Comparison of ENCODE assay signal across 20 cellular contexts in genomic region chr4:74618659-74619058, GRCh38.
DNase-seq lines count a peak whose midpoint lies in the region; ATAC-seq, FAIRE-seq and TF ChIP-seq lines count a peak whose summit lies in the region.
"Had no signal": no experiment of that assay in that cellular context is flagged by ENCODE, and none has a peak within 500 bp of the region (broad histone marks: within the 10 kb centered on the region; RNA-seq: fewer than 3 reads in every experiment).

No MANE protein-coding gene starts in this region.

- peak overlapping the region; percentile 90 for H3K27ac Mint-ChIP-seq in Calu3 (ENCODE audit: unreplicated experiment)
- no peak overlapping the region for H3K27ac Mint-ChIP-seq in activated T-helper 2 cell treated with anti-CD3 and anti-CD28 coated beads, Interferon-gamma antibody, Interleukin-2, Interleukin-4, amounts not matched to agents 10 μg/mL and 5 μg/mL and 100 μg/mL, durations not matched to agents 14 hours and 24 hours and 36 hours
- H3K27ac Mint-ChIP-seq: activated naive CD4-positive, alpha-beta T cell treated with anti-CD3 and anti-CD28 coated beads, Interleukin-2, amount 10 ng/mL, durations not matched to agents 7 days and 5 days; brain had no signal

- H3K27me3 ChIP-seq in MG63 (no peaks in the 10 kb centered on the region), endothelial cell of umbilical vein (ENCODE audit: control insufficient read depth in 2 of 2, insufficient read depth in 2 of 2, low read length in 2 of 2) (no peaks in the 10 kb centered on the region), lower lobe of right lung (ENCODE audit: low read depth) (no peaks in the 10 kb centered on the region), right atrium auricular region (no peaks in the 10 kb centered on the region)
- H3K27me3 ChIP-seq: uterus had no signal

- no peak for TF ChIP-seq POLR2A in endothelial cell of umbilical vein (IDR thresholded peaks at IDR 0.05; ENCODE audit: low read depth, low read length)

- no peak overlapping the region for H3K4me3 ChIP-seq in MG63
- H3K4me3 ChIP-seq in endothelial cell of umbilical vein (replicated peaks in 1 of 3; ENCODE audit: insufficient read depth in 1 of 3, low read depth in 1 of 3, low read length in 3 of 3): no peak overlapping the region
- H3K4me3 ChIP-seq in lower lobe of right lung: no peak overlapping the region
- no peak overlapping the region for H3K4me3 ChIP-seq in right atrium auricular region
- H3K4me3 ChIP-seq: GM12878, uterus had no signal

- no peaks in the 10 kb centered on the region for H3K9me1 ChIP-seq in endothelial cell of umbilical vein (replicated peaks; ENCODE audit: control insufficient read depth, extremely low read depth, insufficient read depth, low read length)

- BruUV-seq in Calu3 (replicated peaks; lab: Mats Ljungman, UMichigan): no TSS peak
- BruUV-seq in endothelial cell of umbilical vein (replicated peaks; lab: Mats Ljungman, UMichigan): no TSS peak

- no peak for FAIRE-seq in endothelial cell of umbilical vein (lab: Jason Lieb, UNC)
- FAIRE-seq: G401.6, GM12878 had no signal

- H3K9me3 ChIP-seq in MG63: peaks cover 4% of the 10 kb centered on the region; the same call in 1 of the 2 replicates
- no peaks in the 10 kb centered on the region for H3K9me3 ChIP-seq in endothelial cell of umbilical vein (replicated peaks; ENCODE audit: control insufficient read depth, insufficient read depth, low read length)
- H3K9me3 ChIP-seq in lower lobe of right lung: no peaks in the 10 kb centered on the region
- peaks cover 3 to 10% of the 10 kb centered on the region in 2 donors for H3K9me3 ChIP-seq in right atrium auricular region
- H3K9me3 ChIP-seq: uterus had no signal

- dilution Hi-C loops in endothelial cell of umbilical vein (cut with MboI; ENCODE audit: extremely low pct_ligation_motif_present, low sequenced_read_pairs): no loop called here

- H3K27ac ChIP-seq in endothelial cell of umbilical vein (ENCODE audit: insufficient read depth, low read depth, low read length) (peak overlapping the region; percentile 76), lower lobe of right lung (no peak overlapping the region), right atrium auricular region (no peak overlapping the region)
- H3K27ac ChIP-seq: uterus had no signal

- H3K36me3 ChIP-seq in MG63: no peaks in the 10 kb centered on the region
- no peaks in the 10 kb centered on the region for H3K36me3 ChIP-seq in endothelial cell of umbilical vein (ENCODE audit: control insufficient read depth in 2 of 2, extremely low read depth in 1 of 2, insufficient read depth in 2 of 2, low read length in 2 of 2)
- H3K36me3 ChIP-seq in lower lobe of right lung: no peaks in the 10 kb centered on the region
- no peaks in the 10 kb centered on the region for H3K36me3 ChIP-seq in right atrium auricular region
- H3K36me3 ChIP-seq: uterus had no signal

- peak overlapping the region; percentile 43 for H3K4me2 ChIP-seq in endothelial cell of umbilical vein (ENCODE audit: insufficient read depth, low read length)

- H3K4me3 Mint-ChIP-seq in Calu3 (ENCODE audit: low read depth, unreplicated experiment): no peak overlapping the region
- H3K4me3 Mint-ChIP-seq in activated T-helper 2 cell treated with anti-CD3 and anti-CD28 coated beads, Interferon-gamma antibody, Interleukin-2, Interleukin-4, amounts not matched to agents 10 μg/mL and 5 μg/mL and 100 μg/mL, durations not matched to agents 14 hours and 24 hours and 36 hours (ENCODE audit: low read depth): no peak overlapping the region
- H3K4me3 Mint-ChIP-seq: activated naive CD4-positive, alpha-beta T cell treated with anti-CD3 and anti-CD28 coated beads, Interleukin-2, amount 10 ng/mL, durations not matched to agents 7 days and 5 days; brain had no signal

- DNase-seq in Calu3: peak; percentile 33
- peak; percentile 1 for DNase-seq in MG63
- peak; percentile 80 for DNase-seq in endothelial cell of umbilical vein (ENCODE audit: low read depth, low spot score)
- no peak for DNase-seq in lower lobe of right lung
- DNase-seq in activated T-helper 2 cell treated with anti-CD3 and anti-CD28 coated beads, Interferon-gamma antibody, Interleukin-2, Interleukin-4, amounts not matched to agents 10 μg/mL and 5 μg/mL and 100 μg/mL, durations not matched to agents 14 hours and 24 hours and 36 hours (ENCODE audit: low spot score): no peak
- no peak for DNase-seq in right atrium auricular region (ENCODE audit: low spot score)
- DNase-seq: activated CD4-positive, alpha-beta T cell treated with anti-CD3 and anti-CD28 coated beads, Interleukin-2, amount 50 U/mL, for 4 hours; activated naive CD4-positive, alpha-beta T cell treated with anti-CD3 and anti-CD28 coated beads, Interleukin-2, amount 10 ng/mL, durations not matched to agents 7 days and 5 days; hippocampal formation; Kasumi-1; left colon; NCI-H1436 treated with DMSO at 0.1 percent for 48 hours; NCI-H446; stimulated activated CD4-positive, alpha-beta T cell treated with anti-CD3 and anti-CD28 coated beads, Interleukin-4, amount 100 ng/mL, for 1 hour; uterus had no signal

- H3K4me1 ChIP-seq in endothelial cell of umbilical vein (ENCODE audit: control insufficient read depth, extremely low read depth, insufficient read depth, low read length): peaks cover 66% of the 10 kb centered on the region
- peaks cover 22% of the 10 kb centered on the region for H3K4me1 ChIP-seq in lower lobe of right lung
- H3K4me1 ChIP-seq in right atrium auricular region: peaks cover 0 to 18% of the 10 kb centered on the region in 2 donors
- H3K4me1 ChIP-seq: uterus had no signal

- CTCF ChIA-PET in Calu3 (lab: Charles Lee) (interaction anchor here (0.9 to 1.3 kb wide), 3 partner anchors 35 to 84 kb away, joined by 3 to 5 read pairs (median 5); no protein-coding TSS in a partner anchor), endothelial cell of umbilical vein (lab: Charles Lee) (interaction anchor here (0.9 to 1.7 kb wide), 7 partner anchors 13 to 297 kb away, joined by 3 to 10 read pairs (median 3); no protein-coding TSS in a partner anchor)

- intact Hi-C loops in Calu3 (cut with micrococcal nuclease; ENCODE audit: unreplicated experiment): loop anchor here (1.0 kb wide), 1 partner anchor 72 kb away; no protein-coding TSS in a partner anchor
- intact Hi-C loops in endothelial cell of umbilical vein (cut with micrococcal nuclease): loop anchor here (2.0 to 5.0 kb wide), 2 partner anchors 72 to 876 kb away; partner anchors contain the start of gene CXCL8
- intact Hi-C loops in lower lobe of right lung (cut with DNase I): no loop called here
- intact Hi-C loops in activated T-helper 2 cell treated with anti-CD3 and anti-CD28 coated beads, Interferon-gamma antibody, Interleukin-2, Interleukin-4, amounts not matched to agents 10 μg/mL and 5 μg/mL and 100 μg/mL, durations not matched to agents 14 hours and 24 hours and 36 hours (cut with micrococcal nuclease): no loop called here

- peak overlapping the region; percentile 11 for H3K9ac ChIP-seq in endothelial cell of umbilical vein (replicated peaks; ENCODE audit: extremely low read depth, insufficient read depth, low read length)

- TF ChIP-seq CTCF in Calu3 (IDR thresholded peaks at IDR 0.05; ENCODE audit: unreplicated experiment): no peak
- TF ChIP-seq CTCF in endothelial cell of umbilical vein (IDR thresholded peaks at IDR 0.05; ENCODE audit: extremely low read depth in 1 of 2, insufficient read depth in 1 of 2, low read depth in 1 of 2, low read length in 2 of 2): no peak
- TF ChIP-seq CTCF in lower lobe of right lung (IDR thresholded peaks at IDR 0.05): no peak
- TF ChIP-seq CTCF in right atrium auricular region (IDR thresholded peaks at IDR 0.05): no peak

- H3K4me1 Mint-ChIP-seq in Calu3 (ENCODE audit: low read depth, unreplicated experiment): peaks cover 41% of the 10 kb centered on the region
- H3K4me1 Mint-ChIP-seq in activated T-helper 2 cell treated with anti-CD3 and anti-CD28 coated beads, Interferon-gamma antibody, Interleukin-2, Interleukin-4, amounts not matched to agents 10 μg/mL and 5 μg/mL and 100 μg/mL, durations not matched to agents 14 hours and 24 hours and 36 hours (ENCODE audit: low read depth): peaks cover 4% of the 10 kb centered on the region
- H3K4me1 Mint-ChIP-seq: activated naive CD4-positive, alpha-beta T cell treated with anti-CD3 and anti-CD28 coated beads, Interleukin-2, amount 10 ng/mL, durations not matched to agents 7 days and 5 days; brain had no signal

- POLR2A ChIA-PET in endothelial cell of umbilical vein (lab: Charles Lee): interaction anchor here (1.2 kb wide), 1 partner anchor 13 kb away, joined by 4 read pairs; no protein-coding TSS in a partner anchor

- no peaks in the 10 kb centered on the region for H3K79me2 ChIP-seq in endothelial cell of umbilical vein (ENCODE audit: control insufficient read depth, insufficient read depth, low read length)

- ATAC-seq in lower lobe of right lung: peak; percentile 30 to 38
- no peak for ATAC-seq in HG03139 (IDR thresholded peaks at IDR 0.05; ENCODE audit: unreplicated experiment)
- ATAC-seq in HG02938 (IDR thresholded peaks at IDR 0.05; ENCODE audit: unreplicated experiment): no peak
- ATAC-seq: GM12878, left colon had no signal

- H2AFZ ChIP-seq in endothelial cell of umbilical vein (ENCODE audit: low read depth, low read length): peak overlapping the region; percentile 62

- no peaks in the 10 kb centered on the region for H4K20me1 ChIP-seq in endothelial cell of umbilical vein (replicated peaks; ENCODE audit: control insufficient read depth, extremely low read depth, insufficient read depth, low read length)

- H3K9me3 Mint-ChIP-seq in Calu3 (ENCODE audit: low read depth, unreplicated experiment): peaks cover 3% of the 10 kb centered on the region
- H3K9me3 Mint-ChIP-seq in activated T-helper 2 cell treated with anti-CD3 and anti-CD28 coated beads, Interferon-gamma antibody, Interleukin-2, Interleukin-4, amounts not matched to agents 10 μg/mL and 5 μg/mL and 100 μg/mL, durations not matched to agents 14 hours and 24 hours and 36 hours: no peaks in the 10 kb centered on the region
- H3K9me3 Mint-ChIP-seq: activated naive CD4-positive, alpha-beta T cell treated with anti-CD3 and anti-CD28 coated beads, Interleukin-2, amount 10 ng/mL, durations not matched to agents 7 days and 5 days had no signal

- no peaks in the 10 kb centered on the region for H3K27me3 Mint-ChIP-seq in Calu3 (ENCODE audit: unreplicated experiment)
- H3K27me3 Mint-ChIP-seq in activated T-helper 2 cell treated with anti-CD3 and anti-CD28 coated beads, Interferon-gamma antibody, Interleukin-2, Interleukin-4, amounts not matched to agents 10 μg/mL and 5 μg/mL and 100 μg/mL, durations not matched to agents 14 hours and 24 hours and 36 hours (ENCODE audit: low read depth): peaks cover 2% of the 10 kb centered on the region
- H3K27me3 Mint-ChIP-seq: activated naive CD4-positive, alpha-beta T cell treated with anti-CD3 and anti-CD28 coated beads, Interleukin-2, amount 10 ng/mL, durations not matched to agents 7 days and 5 days had no signal

- H3K36me3 Mint-ChIP-seq in Calu3 (ENCODE audit: insufficient read depth, unreplicated experiment): peaks cover 23% of the 10 kb centered on the region
- no peaks in the 10 kb centered on the region for H3K36me3 Mint-ChIP-seq in activated T-helper 2 cell treated with anti-CD3 and anti-CD28 coated beads, Interferon-gamma antibody, Interleukin-2, Interleukin-4, amounts not matched to agents 10 μg/mL and 5 μg/mL and 100 μg/mL, durations not matched to agents 14 hours and 24 hours and 36 hours (ENCODE audit: low read depth)
- H3K36me3 Mint-ChIP-seq: activated naive CD4-positive, alpha-beta T cell treated with anti-CD3 and anti-CD28 coated beads, Interleukin-2, amount 10 ng/mL, durations not matched to agents 7 days and 5 days; brain had no signal

Comparison
In these comparisons a context has a peak if more than half of its experiments do, and no peak if none do; other contexts are left out.
1. DNase-seq: peak in Calu3 (single experiment), MG63 (single experiment) and endothelial cell of umbilical vein (single experiment); none in lower lobe of right lung (single experiment), activated T-helper 2 cell treated with anti-CD3 and anti-CD28 coated beads, Interferon-gamma antibody, Interleukin-2, Interleukin-4, amounts not matched to agents 10 μg/mL and 5 μg/mL and 100 μg/mL, durations not matched to agents 14 hours and 24 hours and 36 hours (single experiment) and right atrium auricular region (single experiment).
2. ATAC-seq: peak in lower lobe of right lung (2 of 2); none in HG03139 (single experiment) and HG02938 (single experiment).
3. intact Hi-C loops: an anchor here in Calu3 (1.0 kb wide) and endothelial cell of umbilical vein (2.0 to 5.0 kb wide); none called in lower lobe of right lung and activated T-helper 2 cell treated with anti-CD3 and anti-CD28 coated beads, Interferon-gamma antibody, Interleukin-2, Interleukin-4, amounts not matched to agents 10 μg/mL and 5 μg/mL and 100 μg/mL, durations not matched to agents 14 hours and 24 hours and 36 hours.